In the genomic region with DNA sequence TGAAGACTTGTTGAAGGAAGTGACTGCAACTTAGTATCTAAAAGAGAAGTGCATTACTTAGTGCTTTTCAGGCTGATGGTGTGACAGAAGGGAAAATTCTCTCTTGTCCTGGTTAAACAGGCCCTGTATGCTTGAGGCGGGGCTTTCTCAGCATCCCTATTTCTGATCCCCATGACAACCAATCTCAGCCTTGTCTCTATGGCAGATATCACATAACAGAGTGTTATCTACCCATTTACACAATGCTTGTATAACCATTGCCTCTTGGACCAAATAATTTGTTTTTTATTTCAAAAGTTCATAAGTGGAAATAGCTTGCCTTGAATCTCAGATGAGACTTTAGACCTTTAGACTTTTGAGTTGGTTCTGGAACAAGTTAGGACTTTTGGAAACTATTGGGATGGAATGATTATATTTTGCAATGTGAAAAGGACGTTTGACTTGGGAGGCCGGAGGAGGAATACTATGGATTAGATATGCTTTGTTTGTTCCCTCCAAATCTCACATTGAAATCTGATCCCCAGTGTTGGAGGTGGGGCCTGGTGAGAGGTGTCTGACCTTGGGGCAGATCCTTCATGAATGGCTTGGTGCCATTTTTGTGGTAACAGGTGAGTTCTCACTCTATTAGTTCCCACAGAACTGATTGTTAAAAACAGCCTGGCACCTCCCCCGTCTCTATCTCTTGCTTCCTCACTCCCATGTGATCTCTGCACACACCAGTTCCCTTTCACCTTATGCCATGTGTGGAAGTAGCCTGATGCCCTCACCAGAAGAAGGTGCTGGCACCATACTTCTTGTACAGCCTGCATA, we compare ENCODE assay signal across 2 cellular contexts.
TF ChIP-seq lines count a peak whose summit lies in the region.

No MANE protein-coding gene starts in this region.

TF ChIP-seq in liver, 16 proteins besides CTCF, POLR2A, EP300 and RAD21 (continued from another document):
- TF ChIP-seq, protein P1, sequence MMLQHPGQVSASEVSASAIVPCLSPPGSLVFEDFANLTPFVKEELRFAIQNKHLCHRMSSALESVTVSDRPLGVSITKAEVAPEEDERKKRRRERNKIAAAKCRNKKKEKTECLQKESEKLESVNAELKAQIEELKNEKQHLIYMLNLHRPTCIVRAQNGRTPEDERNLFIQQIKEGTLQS (IDR thresholded peaks at IDR 0.05), result no peak
- TF ChIP-seq EGR1 (IDR thresholded peaks at IDR 0.05; ENCODE audit: low read depth in 2 of 2) (no peak), RXRA (IDR thresholded peaks at IDR 0.05) (peak; percentile 74 to 88), FOXA2 (IDR thresholded peaks at IDR 0.05) (no peak), JUND (IDR thresholded peaks at IDR 0.05) (peak; percentile 34 to 79), HNF4A (conservative IDR thresholded peaks at IDR 0.05) (peak; percentile 95 to 99), SP1 (IDR thresholded peaks at IDR 0.05) (peak; percentile 89), TAF1 (conservative IDR thresholded peaks at IDR 0.05) (no peak), YY1 (IDR thresholded peaks at IDR 0.05) (peak; percentile 46), FOXA1 (IDR thresholded peaks at IDR 0.05) (peak; percentile 14), HNF4G (IDR thresholded peaks at IDR 0.05) (peak; percentile 90), NR2F2 (IDR thresholded peaks at IDR 0.05) (peak; percentile 24)
- TF ChIP-seq, protein P2, sequence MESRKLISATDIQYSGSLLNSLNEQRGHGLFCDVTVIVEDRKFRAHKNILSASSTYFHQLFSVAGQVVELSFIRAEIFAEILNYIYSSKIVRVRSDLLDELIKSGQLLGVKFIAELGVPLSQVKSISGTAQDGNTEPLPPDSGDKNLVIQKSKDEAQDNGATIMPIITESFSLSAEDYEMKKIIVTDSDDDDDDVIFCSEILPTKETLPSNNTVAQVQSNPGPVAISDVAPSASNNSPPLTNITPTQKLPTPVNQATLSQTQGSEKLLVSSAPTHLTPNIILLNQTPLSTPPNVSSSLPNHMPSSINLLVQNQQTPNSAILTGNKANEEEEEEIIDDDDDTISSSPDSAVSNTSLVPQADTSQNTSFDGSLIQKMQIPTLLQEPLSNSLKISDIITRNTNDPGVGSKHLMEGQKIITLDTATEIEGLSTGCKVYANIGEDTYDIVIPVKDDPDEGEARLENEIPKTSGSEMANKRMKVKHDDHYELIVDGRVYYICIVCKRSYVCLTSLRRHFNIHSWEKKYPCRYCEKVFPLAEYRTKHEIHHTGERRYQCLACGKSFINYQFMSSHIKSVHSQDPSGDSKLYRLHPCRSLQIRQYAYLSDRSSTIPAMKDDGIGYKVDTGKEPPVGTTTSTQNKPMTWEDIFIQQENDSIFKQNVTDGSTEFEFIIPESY (IDR thresholded peaks at IDR 0.05), result peak; percentile 36
- TF ChIP-seq, protein P3, sequence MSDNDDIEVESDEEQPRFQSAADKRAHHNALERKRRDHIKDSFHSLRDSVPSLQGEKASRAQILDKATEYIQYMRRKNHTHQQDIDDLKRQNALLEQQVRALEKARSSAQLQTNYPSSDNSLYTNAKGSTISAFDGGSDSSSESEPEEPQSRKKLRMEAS (IDR thresholded peaks at IDR 0.05), result peak; percentile 43
- TF ChIP-seq, protein P4, sequence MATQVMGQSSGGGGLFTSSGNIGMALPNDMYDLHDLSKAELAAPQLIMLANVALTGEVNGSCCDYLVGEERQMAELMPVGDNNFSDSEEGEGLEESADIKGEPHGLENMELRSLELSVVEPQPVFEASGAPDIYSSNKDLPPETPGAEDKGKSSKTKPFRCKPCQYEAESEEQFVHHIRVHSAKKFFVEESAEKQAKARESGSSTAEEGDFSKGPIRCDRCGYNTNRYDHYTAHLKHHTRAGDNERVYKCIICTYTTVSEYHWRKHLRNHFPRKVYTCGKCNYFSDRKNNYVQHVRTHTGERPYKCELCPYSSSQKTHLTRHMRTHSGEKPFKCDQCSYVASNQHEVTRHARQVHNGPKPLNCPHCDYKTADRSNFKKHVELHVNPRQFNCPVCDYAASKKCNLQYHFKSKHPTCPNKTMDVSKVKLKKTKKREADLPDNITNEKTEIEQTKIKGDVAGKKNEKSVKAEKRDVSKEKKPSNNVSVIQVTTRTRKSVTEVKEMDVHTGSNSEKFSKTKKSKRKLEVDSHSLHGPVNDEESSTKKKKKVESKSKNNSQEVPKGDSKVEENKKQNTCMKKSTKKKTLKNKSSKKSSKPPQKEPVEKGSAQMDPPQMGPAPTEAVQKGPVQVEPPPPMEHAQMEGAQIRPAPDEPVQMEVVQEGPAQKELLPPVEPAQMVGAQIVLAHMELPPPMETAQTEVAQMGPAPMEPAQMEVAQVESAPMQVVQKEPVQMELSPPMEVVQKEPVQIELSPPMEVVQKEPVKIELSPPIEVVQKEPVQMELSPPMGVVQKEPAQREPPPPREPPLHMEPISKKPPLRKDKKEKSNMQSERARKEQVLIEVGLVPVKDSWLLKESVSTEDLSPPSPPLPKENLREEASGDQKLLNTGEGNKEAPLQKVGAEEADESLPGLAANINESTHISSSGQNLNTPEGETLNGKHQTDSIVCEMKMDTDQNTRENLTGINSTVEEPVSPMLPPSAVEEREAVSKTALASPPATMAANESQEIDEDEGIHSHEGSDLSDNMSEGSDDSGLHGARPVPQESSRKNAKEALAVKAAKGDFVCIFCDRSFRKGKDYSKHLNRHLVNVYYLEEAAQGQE (IDR thresholded peaks at IDR 0.05), result no peak

TF ChIP-seq in HepG2, 621 proteins besides CTCF, POLR2A, EP300 and RAD21 (continued from another document):
- TF ChIP-seq, protein P5, sequence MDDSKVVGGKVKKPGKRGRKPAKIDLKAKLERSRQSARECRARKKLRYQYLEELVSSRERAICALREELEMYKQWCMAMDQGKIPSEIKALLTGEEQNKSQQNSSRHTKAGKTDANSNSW (CRISPR knock-in tag; IDR thresholded peaks at IDR 0.05; ENCODE audit: borderline replicate concordance), result no peak
- TF ChIP-seq MXD4 (CRISPR knock-in tag; IDR thresholded peaks at IDR 0.05), result no peak
- TF ChIP-seq, protein P6, sequence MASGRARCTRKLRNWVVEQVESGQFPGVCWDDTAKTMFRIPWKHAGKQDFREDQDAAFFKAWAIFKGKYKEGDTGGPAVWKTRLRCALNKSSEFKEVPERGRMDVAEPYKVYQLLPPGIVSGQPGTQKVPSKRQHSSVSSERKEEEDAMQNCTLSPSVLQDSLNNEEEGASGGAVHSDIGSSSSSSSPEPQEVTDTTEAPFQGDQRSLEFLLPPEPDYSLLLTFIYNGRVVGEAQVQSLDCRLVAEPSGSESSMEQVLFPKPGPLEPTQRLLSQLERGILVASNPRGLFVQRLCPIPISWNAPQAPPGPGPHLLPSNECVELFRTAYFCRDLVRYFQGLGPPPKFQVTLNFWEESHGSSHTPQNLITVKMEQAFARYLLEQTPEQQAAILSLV (CRISPR knock-in tag; IDR thresholded peaks at IDR 0.05; ENCODE audit: borderline replicate concordance), result no peak
- TF ChIP-seq CENPT (CRISPR knock-in tag; IDR thresholded peaks at IDR 0.05; ENCODE audit: low read depth), result no peak
- TF ChIP-seq, protein P7, sequence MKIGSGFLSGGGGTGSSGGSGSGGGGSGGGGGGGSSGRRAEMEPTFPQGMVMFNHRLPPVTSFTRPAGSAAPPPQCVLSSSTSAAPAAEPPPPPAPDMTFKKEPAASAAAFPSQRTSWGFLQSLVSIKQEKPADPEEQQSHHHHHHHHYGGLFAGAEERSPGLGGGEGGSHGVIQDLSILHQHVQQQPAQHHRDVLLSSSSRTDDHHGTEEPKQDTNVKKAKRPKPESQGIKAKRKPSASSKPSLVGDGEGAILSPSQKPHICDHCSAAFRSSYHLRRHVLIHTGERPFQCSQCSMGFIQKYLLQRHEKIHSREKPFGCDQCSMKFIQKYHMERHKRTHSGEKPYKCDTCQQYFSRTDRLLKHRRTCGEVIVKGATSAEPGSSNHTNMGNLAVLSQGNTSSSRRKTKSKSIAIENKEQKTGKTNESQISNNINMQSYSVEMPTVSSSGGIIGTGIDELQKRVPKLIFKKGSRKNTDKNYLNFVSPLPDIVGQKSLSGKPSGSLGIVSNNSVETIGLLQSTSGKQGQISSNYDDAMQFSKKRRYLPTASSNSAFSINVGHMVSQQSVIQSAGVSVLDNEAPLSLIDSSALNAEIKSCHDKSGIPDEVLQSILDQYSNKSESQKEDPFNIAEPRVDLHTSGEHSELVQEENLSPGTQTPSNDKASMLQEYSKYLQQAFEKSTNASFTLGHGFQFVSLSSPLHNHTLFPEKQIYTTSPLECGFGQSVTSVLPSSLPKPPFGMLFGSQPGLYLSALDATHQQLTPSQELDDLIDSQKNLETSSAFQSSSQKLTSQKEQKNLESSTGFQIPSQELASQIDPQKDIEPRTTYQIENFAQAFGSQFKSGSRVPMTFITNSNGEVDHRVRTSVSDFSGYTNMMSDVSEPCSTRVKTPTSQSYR (CRISPR knock-in tag; IDR thresholded peaks at IDR 0.05; ENCODE audit: borderline replicate concordance), result no peak
- no peak for TF ChIP-seq CAMTA2 (CRISPR knock-in tag; IDR thresholded peaks at IDR 0.05; ENCODE audit: borderline replicate concordance)
- no peak for TF ChIP-seq ZNF160 (CRISPR knock-in tag; IDR thresholded peaks at IDR 0.05)
- no peak for TF ChIP-seq SMYD3 (CRISPR knock-in tag; IDR thresholded peaks at IDR 0.05)
- no peak for TF ChIP-seq TOPORS (CRISPR knock-in tag; IDR thresholded peaks at IDR 0.05)
- TF ChIP-seq ZNF607 (CRISPR knock-in tag; IDR thresholded peaks at IDR 0.05; ENCODE audit: borderline replicate concordance), result no peak
- no peak for TF ChIP-seq EZH2 (conservative IDR thresholded peaks at IDR 0.05; ENCODE audit: low read depth, low read length)
- no peak for TF ChIP-seq ZNF672 (CRISPR knock-in tag; IDR thresholded peaks at IDR 0.05)
